ENCODE assay signal across 20 cellular contexts in genomic region chr11:69035959-69036340, GRCh38. TPM values are rescaled to one million over a fixed set of nuclear protein-coding genes. Genes with fewer than 3 reads are reported as not detected.
DNase-seq lines count a peak whose midpoint lies in the region; ATAC-seq and TF ChIP-seq lines count a peak whose summit lies in the region.
"Had no signal": no experiment of that assay in that cellular context is flagged by ENCODE, and none has a peak within 500 bp of the region (broad histone marks: within the 10 kb centered on the region; RNA-seq: fewer than 3 reads in every experiment).

No MANE protein-coding gene starts in this region.

- no peaks in the 10 kb centered on the region for H3K4me1 ChIP-seq in aorta (ENCODE audit: control insufficient read depth in 1 of 2, insufficient read depth in 2 of 2, low read length in 2 of 2)

- 6 to 12% methylated on average over 10 of the region's 10 CpGs for WGBS in aorta, 2 donors

- H3K4me3 ChIP-seq in aorta (ENCODE audit: low read length in 2 of 2) = no peak overlapping the region
- H3K4me3 ChIP-seq: hepatocyte, SJCRH30 had no signal

- no peaks in the 10 kb centered on the region for H3K27me3 ChIP-seq in aorta (ENCODE audit: control insufficient read depth in 1 of 2, insufficient read depth in 2 of 2, low read length in 1 of 2)
- H3K27me3 ChIP-seq: hepatocyte, SJCRH30 had no signal

- intact Hi-C loops in Right ventricle myocardium inferior (cut with DNase I) = no loop called here
- intact Hi-C loops in cardiac septum (cut with DNase I) = no loop called here
- intact Hi-C loops in left ventricle myocardium superior (cut with micrococcal nuclease) = no loop called here
- intact Hi-C loops in posterior vena cava (cut with DNase I) = no loop called here
- intact Hi-C loops in aorta (cut with DNase I) = no loop called here

- DNase-seq in Right ventricle myocardium inferior (ENCODE audit: missing footprints) (no peak), cardiac septum (ENCODE audit: low spot score) (no peak), left ventricle myocardium superior (no peak), posterior vena cava (ENCODE audit: low spot score) (peak; percentile 90), aorta (no peak), DMS114 treated with DMSO at 0.1 percent for 48 hours (lab: John Stamatoyannopoulos, UW; ENCODE audit: unreplicated experiment) (no peak)
- DNase-seq: activated CD4-positive, alpha-beta T cell treated with anti-CD3 and anti-CD28 coated beads for 48 hours; activated T-cell treated with anti-CD3 and anti-CD28 coated beads for 4 hours; CD4-positive, alpha-beta memory T cell; natural killer cell; NCI-H1436; NCI-H2227 treated with DMSO at 0.1 percent for 48 hours; SJCRH30; stimulated activated naive CD4-positive, alpha-beta T cell had no signal

- H3K9me3 ChIP-seq in aorta (ENCODE audit: control insufficient read depth, low read length) = no peaks in the 10 kb centered on the region
- H3K9me3 ChIP-seq: SJCRH30 had no signal

- peak; percentile 63 for ATAC-seq in Right ventricle myocardium inferior
- ATAC-seq in left ventricle myocardium superior = peak; percentile 36
- peak; percentile 82 for ATAC-seq in aorta (ENCODE audit: low FRiP score)
- ATAC-seq in HG03039 (IDR thresholded peaks at IDR 0.05; ENCODE audit: unreplicated experiment) = no peak
- ATAC-seq in SK-N-SH treated with all-trans-retinoic acid at 6 μM for 48 hours = no peak
- ATAC-seq: natural killer cell had no signal

- no peaks in the 10 kb centered on the region for H3K36me3 ChIP-seq in aorta (ENCODE audit: control insufficient read depth in 1 of 2, insufficient read depth in 2 of 2, low read length in 1 of 2)
- H3K36me3 ChIP-seq: SJCRH30 had no signal

- H3K27ac ChIP-seq in aorta (ENCODE audit: low read depth in 1 of 2, low read length in 2 of 2) = peak overlapping the region in 1 of 2 donors; percentile 4
- H3K27ac ChIP-seq: hepatocyte, SJCRH30 had no signal

TF ChIP-seq in SK-N-SH treated with all-trans-retinoic acid at 6 μM for 48 hours, 23 proteins besides CTCF, POLR2A, EP300 and RAD21:
- no peak for TF ChIP-seq CREB5 (CRISPR knock-in tag; IDR thresholded peaks at IDR 0.05; ENCODE audit: low read depth)

RNA-seq across cellular contexts. Expression of gene TPCN2, which starts 12.8 kb away (rescaled TPM):
- total RNA-seq in Right ventricle myocardium inferior (9.1 TPM), cardiac septum (12.5 TPM), left ventricle myocardium superior (7.9 TPM), posterior vena cava (10 to 100 TPM; 24.8 to 25.4 TPM), aorta (10 to 100 TPM; 25.8 to 27.9 TPM)
- polyA plus RNA-seq in aorta = 10 to 100 TPM in 1 of 2 donors, 1 to 10 TPM in 1; 1.5 to 20.8 TPM

RNA-seq across cellular contexts. Expression of gene MRGPRF, which starts 22.9 kb away (rescaled TPM):
- total RNA-seq in Right ventricle myocardium inferior (7.6 TPM), cardiac septum (2.3 TPM), left ventricle myocardium superior (5.5 TPM), posterior vena cava (100 to 1,000 TPM; 117 to 138 TPM), aorta (100 to 1,000 TPM in 1 of 2 donors, 10 to 100 TPM in 1; 75.7 to 108 TPM)
- polyA plus RNA-seq in aorta = 100 to 1,000 TPM in 1 of 2 donors, 10 to 100 TPM in 1; 26.4 to 130 TPM
- total RNA-seq: CD4-positive, alpha-beta memory T cell; Daoy; natural killer cell had no signal
- polyA plus RNA-seq: CD4-positive, alpha-beta memory T cell had no signal

RNA-seq across cellular contexts. Expression of gene MRGPRD, which starts 55.2 kb away (rescaled TPM):
- total RNA-seq in Right ventricle myocardium inferior = not detected
- total RNA-seq in cardiac septum = not detected
- not detected for total RNA-seq in left ventricle myocardium superior
- not detected for total RNA-seq in posterior vena cava
- under 1 TPM in 1 of 2 donors, not detected in 1; 0.49 TPM for total RNA-seq in aorta
- polyA plus RNA-seq in aorta = not detected
- total RNA-seq: CD4-positive, alpha-beta memory T cell; cerebellum; Daoy; hepatocyte; LHCN-M2; natural killer cell; SJCRH30 had no signal
- polyA plus RNA-seq: hepatocyte had no signal

Comparison
In these comparisons a context has a peak if more than half of its experiments do, and no peak if none do; other contexts are left out.
1. ATAC-seq: peak in Right ventricle myocardium inferior (single experiment), left ventricle myocardium superior (single experiment) and aorta (single experiment); none in HG03039 (single experiment) and SK-N-SH treated with all-trans-retinoic acid at 6 μM for 48 hours (single experiment).